In genomic region chr15:32849769-32850668, GRCh38 we compare ENCODE assay signal across 12 cellular contexts.
A peak's percentile ranks its signal among the peaks of the same experiment; 100 is the strongest.
DNase-seq lines count a peak whose midpoint lies in the region; TF ChIP-seq lines count a peak whose summit lies in the region.
"Had no signal": no experiment of that assay in that cellular context is flagged by ENCODE, and none has a peak within 500 bp of the region (broad histone marks: within the 10 kb centered on the region; RNA-seq: fewer than 3 reads in every experiment).

No MANE protein-coding gene starts in this region.

- H3K4me3 ChIP-seq in astrocyte of the spinal cord (ENCODE audit: low read depth, low read length): no peak overlapping the region
- H3K4me3 ChIP-seq in left ventricle myocardium inferior: no peak overlapping the region

- TF ChIP-seq CTCF in astrocyte of the spinal cord (IDR thresholded peaks at IDR 0.05; ENCODE audit: low read depth, low read length) (no peak), left ventricle myocardium inferior (IDR thresholded peaks at IDR 0.05; ENCODE audit: borderline replicate concordance) (no peak)

- no peak overlapping the region for H3K27ac ChIP-seq in left ventricle myocardium inferior (replicated peaks)

- no peaks in the 10 kb centered on the region for H3K9me3 ChIP-seq in left ventricle myocardium inferior (replicated peaks)

- DNase-seq in Caki2 (ENCODE audit: low read depth) (peak; percentile 81), NCI-H460 (ENCODE audit: extremely low read depth, low read depth) (peak; percentile 30), astrocyte of the spinal cord (ENCODE audit: low read depth, low spot score) (peak; percentile 92), myocyte (ENCODE audit: low read depth) (peak; percentile 50), RKO (ENCODE audit: low spot score) (no peak), GM19240 (ENCODE audit: insufficient read length, low spot score) (no peak), left ventricle myocardium inferior (no peak)
- DNase-seq in stimulated activated naive CD4-positive, alpha-beta T cell treated with Interleukin-2 at 50 U/mL for 16 hours (lab: John Stamatoyannopoulos, UW): no peak
- DNase-seq: activated T-cell treated with anti-CD3 and anti-CD28 coated beads, Interleukin-2, amount 50 U/mL, for 48 hours; KBM-7; naive B cell; NCI-H510A had no signal

- no peaks in the 10 kb centered on the region for H3K4me1 ChIP-seq in left ventricle myocardium inferior

- H3K27me3 ChIP-seq in left ventricle myocardium inferior (ENCODE audit: low read depth): no peaks in the 10 kb centered on the region

- in situ Hi-C loops in Caki2 (cut with HindIII; ENCODE audit: low pct_unique_long_range_greater_than_20kb, low sequenced_read_pairs) (no loop called here), astrocyte of the spinal cord (cut with HindIII; ENCODE audit: low sequenced_read_pairs) (loop anchor here (25.0 kb wide), 1 partner anchor 87 kb away; no protein-coding TSS in a partner anchor)

- intact Hi-C loops in left ventricle myocardium inferior (cut with micrococcal nuclease): loop anchor here (5.0 kb wide), 1 partner anchor 147 kb away; no protein-coding TSS in a partner anchor

- no peaks in the 10 kb centered on the region for H3K36me3 ChIP-seq in left ventricle myocardium inferior

Comparison
In these comparisons a context has a peak if more than half of its experiments do, and no peak if none do; other contexts are left out.
1. DNase-seq: peak in Caki2 (single experiment), NCI-H460 (single experiment), astrocyte of the spinal cord (single experiment) and myocyte (single experiment); none in RKO (single experiment), GM19240 (single experiment), left ventricle myocardium inferior (single experiment) and stimulated activated naive CD4-positive, alpha-beta T cell treated with Interleukin-2 at 50 U/mL for 16 hours (single experiment).